6 cellular contexts compared by ENCODE assay signal in genomic region chr1:57712846-57713245, GRCh38.
"Had no signal": no experiment of that assay in that cellular context is flagged by ENCODE, and none has a peak within 500 bp of the region (broad histone marks: within the 10 kb centered on the region; RNA-seq: fewer than 3 reads in every experiment).

No MANE protein-coding gene starts in this region.

- H3K4me2 ChIP-seq: GM23338 had no signal

- DNase-seq: H9, HCEC 1CT, IMR-90, KG1 had no signal

- H2AFZ ChIP-seq: GM23338 had no signal

- ATAC-seq: GM23338, K562 had no signal

- H3K27ac Mint-ChIP-seq: GM23338, H9 had no signal

- H3K4me3 ChIP-seq: GM23338, K562 had no signal

- H3K4me3 Mint-ChIP-seq: GM23338, H9 had no signal
